8 cellular contexts compared by ENCODE assay signal in the genomic region with DNA sequence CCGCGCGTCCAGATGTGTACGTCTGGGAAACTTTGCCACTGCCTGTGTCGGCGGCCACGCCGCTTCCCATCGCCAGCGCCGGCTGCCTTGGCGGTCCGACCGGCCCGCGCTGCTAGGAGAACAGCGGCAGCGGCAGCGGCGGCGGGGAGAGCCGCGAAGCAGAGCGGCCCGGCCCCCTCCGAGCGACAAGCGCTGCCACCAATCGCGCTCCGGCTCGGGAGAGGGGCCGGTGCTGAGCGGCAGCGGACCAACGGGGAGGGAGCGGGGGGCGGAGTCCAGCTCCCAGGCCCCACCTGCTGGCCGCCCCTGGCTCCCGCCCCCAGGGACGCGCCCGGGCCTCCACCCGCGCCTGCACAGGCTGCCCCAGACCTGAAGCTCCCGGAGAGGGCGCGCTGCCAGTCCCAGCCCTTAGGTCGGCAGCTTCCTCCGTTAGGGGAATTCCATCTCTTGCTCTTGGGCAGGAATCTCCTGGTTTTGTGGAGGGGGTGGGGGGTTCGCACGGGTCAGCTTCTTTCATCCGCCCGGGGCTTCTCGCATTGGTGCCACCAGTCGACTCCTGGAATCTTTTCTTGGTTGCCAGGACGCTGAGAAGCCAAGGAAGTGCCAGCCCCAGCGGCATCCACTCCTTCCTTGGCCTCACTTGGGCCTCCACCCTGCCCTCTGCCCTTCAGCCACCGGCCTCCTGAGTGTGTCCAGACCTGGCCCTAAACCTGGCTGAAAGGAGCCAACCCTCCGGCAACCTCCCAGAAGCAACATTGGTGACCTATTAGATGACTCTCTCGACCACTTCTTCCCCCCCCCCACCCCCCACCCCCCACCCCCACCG. TPM values are rescaled to one million over a fixed set of nuclear protein-coding genes. Genes with fewer than 3 reads are reported as not detected.
DNase-seq lines count a peak whose midpoint lies in the region; ATAC-seq and TF ChIP-seq lines count a peak whose summit lies in the region.

A gene (minus strand): TSS at position 125 of the 826 bp plus-strand sequence.

- intact Hi-C loops in Right ventricle myocardium superior (cut with DNase I), result loop anchor here (5.0 kb wide), 3 partner anchors 40 to 220 kb away; no protein-coding TSS in a partner anchor
- intact Hi-C loops in tibial artery (cut with DNase I; ENCODE audit: low total_unique reads), result loop anchor here (2.0 kb wide), 1 partner anchor 215 kb away; no protein-coding TSS in a partner anchor

- H3K36me3 ChIP-seq in SK-N-MC (ENCODE audit: insufficient read depth, low read length) (no peaks in the 10 kb centered on the region), parathyroid adenoma (ENCODE audit: control insufficient read depth, insufficient read depth, low read length) (no peaks in the 10 kb centered on the region), tibial artery (no peaks in the 10 kb centered on the region)

- peak; percentile 56 for DNase-seq in HFF-Myc (ENCODE audit: extremely low read depth, low read depth)
- peak; percentile 86 for DNase-seq in MV-4-11 (lab: John Stamatoyannopoulos, UW)
- no peak for DNase-seq in SK-N-MC (ENCODE audit: low read depth, low spot score)
- peak; percentile 85 for DNase-seq in activated naive CD8-positive, alpha-beta T cell treated with anti-CD3 and anti-CD28 coated beads, Interleukin-2, amount 50 U/mL, for 24 hours
- peak; percentile 94 for DNase-seq in Right ventricle myocardium superior
- peak; percentile 87 to 95 for DNase-seq in tibial artery

- peak within 1 kb of the TSS; percentile 80 for H3K4me3 Mint-ChIP-seq in activated naive CD8-positive, alpha-beta T cell treated with anti-CD3 and anti-CD28 coated beads, Interleukin-2, amount 50 U/mL, for 24 hours

- H3K36me3 Mint-ChIP-seq in activated naive CD8-positive, alpha-beta T cell treated with anti-CD3 and anti-CD28 coated beads, Interleukin-2, amount 50 U/mL, for 24 hours (ENCODE audit: low read depth), result no peaks in the 10 kb centered on the region

- H2AFZ ChIP-seq in parathyroid adenoma, result peak within 1 kb of the TSS; percentile 72

- peaks cover 43% of the 10 kb centered on the region for H3K27me3 Mint-ChIP-seq in activated naive CD8-positive, alpha-beta T cell treated with anti-CD3 and anti-CD28 coated beads, Interleukin-2, amount 50 U/mL, for 24 hours

- H3K4me3 ChIP-seq in HFF-Myc (replicated peaks; ENCODE audit: low read depth, low read length), result peak within 1 kb of the TSS; percentile 79
- H3K4me3 ChIP-seq in SK-N-MC, result peak within 1 kb of the TSS; percentile 60
- peak within 1 kb of the TSS; percentile 65 for H3K4me3 ChIP-seq in parathyroid adenoma (ENCODE audit: low read depth, low read length)
- H3K4me3 ChIP-seq in tibial artery, result peak within 1 kb of the TSS; percentile 73 to 94

- TF ChIP-seq POLR2A in GM10847 (IDR thresholded peaks at IDR 0.05; ENCODE audit: extremely low read depth, insufficient read length), result peak; percentile 55

- TF ChIP-seq CTCF in HFF-Myc (IDR thresholded peaks at IDR 0.05; ENCODE audit: low read depth, low read length, missing control alignments) (peak; percentile 37), parathyroid adenoma (IDR thresholded peaks at IDR 0.05) (peak; percentile 66), tibial artery (IDR thresholded peaks at IDR 0.05) (peak; percentile 49 to 61)

- H3K27ac Mint-ChIP-seq in activated naive CD8-positive, alpha-beta T cell treated with anti-CD3 and anti-CD28 coated beads, Interleukin-2, amount 50 U/mL, for 24 hours, result no peak within 1 kb of the TSS

- H3K27ac ChIP-seq in SK-N-MC, result no peak within 1 kb of the TSS
- H3K27ac ChIP-seq in parathyroid adenoma, result peak within 1 kb of the TSS; percentile 74
- H3K27ac ChIP-seq in tibial artery, result peak within 1 kb of the TSS; percentile 78 to 87

- peak within 1 kb of the TSS; percentile 74 for H3K4me2 ChIP-seq in parathyroid adenoma (ENCODE audit: low read length)

- peaks cover 9% of the 10 kb centered on the region for H3K4me1 Mint-ChIP-seq in activated naive CD8-positive, alpha-beta T cell treated with anti-CD3 and anti-CD28 coated beads, Interleukin-2, amount 50 U/mL, for 24 hours

- no peaks in the 10 kb centered on the region for H3K9me3 Mint-ChIP-seq in activated naive CD8-positive, alpha-beta T cell treated with anti-CD3 and anti-CD28 coated beads, Interleukin-2, amount 50 U/mL, for 24 hours

- no peaks in the 10 kb centered on the region for H3K4me1 ChIP-seq in parathyroid adenoma
- H3K4me1 ChIP-seq in tibial artery, result peaks cover 0 to 34% (median 21%) of the 10 kb centered on the region in 4 donors

- H3K9me3 ChIP-seq in SK-N-MC (ENCODE audit: low read depth, low read length) (no peaks in the 10 kb centered on the region), parathyroid adenoma (ENCODE audit: control insufficient read depth, low read length) (no peaks in the 10 kb centered on the region), tibial artery (no peaks in the 10 kb centered on the region)

- H3K79me2 ChIP-seq in parathyroid adenoma, result no peaks in the 10 kb centered on the region

- no peak within 1 kb of the TSS for H3K9ac ChIP-seq in SK-N-MC (ENCODE audit: insufficient read length)
- H3K9ac ChIP-seq in parathyroid adenoma, result no peak within 1 kb of the TSS

- H3K27me3 ChIP-seq in parathyroid adenoma (ENCODE audit: control insufficient read depth, insufficient read depth, low read length), result no peaks in the 10 kb centered on the region
- H3K27me3 ChIP-seq in tibial artery, result no peaks in the 10 kb centered on the region

- peak; percentile 96 for ATAC-seq in activated naive CD8-positive, alpha-beta T cell treated with anti-CD3 and anti-CD28 coated beads, Interleukin-2, amount 50 U/mL, for 24 hours
- ATAC-seq in Right ventricle myocardium superior (ENCODE audit: poor library complexity), result peak; percentile 97

RNA-seq across cellular contexts. Expression of the gene that starts here (rescaled TPM):
- total RNA-seq in Right ventricle myocardium superior, result 24.5 TPM
